ENCODE assay signal across 16 cellular contexts in the genomic region with DNA sequence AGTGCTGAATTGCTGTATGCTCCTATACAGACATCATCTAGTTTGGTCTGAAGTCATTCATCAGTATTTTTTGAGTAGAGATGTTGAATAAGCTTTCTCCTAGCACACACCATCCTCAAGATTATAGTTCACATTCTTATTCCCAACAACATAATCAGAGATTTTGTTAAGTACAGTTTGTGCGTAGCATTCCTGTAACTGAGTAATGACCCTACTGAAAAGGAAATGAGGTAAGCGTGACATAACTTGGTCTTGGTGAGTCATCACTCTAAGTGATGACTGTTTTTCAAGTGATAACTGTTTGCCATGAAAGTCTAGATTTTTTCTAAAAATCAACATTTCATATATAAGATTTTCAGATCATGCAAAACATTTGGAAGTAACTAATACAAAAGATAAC. TPM values are rescaled to one million over a fixed set of nuclear protein-coding genes. Genes with fewer than 3 reads are reported as not detected.
DNase-seq lines count a peak whose midpoint lies in the region; ATAC-seq, FAIRE-seq and TF ChIP-seq lines count a peak whose summit lies in the region.
"Had no signal": no experiment of that assay in that cellular context is flagged by ENCODE, and none has a peak within 500 bp of the region (broad histone marks: within the 10 kb centered on the region; RNA-seq: fewer than 3 reads in every experiment).

No MANE protein-coding gene starts in this region.

- H3K4me1 Mint-ChIP-seq in chondrocyte (ENCODE audit: low read depth): peaks cover 17% of the 10 kb centered on the region
- peaks cover 17% of the 10 kb centered on the region for H3K4me1 Mint-ChIP-seq in mesothelial cell of epicardium
- no peaks in the 10 kb centered on the region for H3K4me1 Mint-ChIP-seq in Calu3 (ENCODE audit: low read depth, unreplicated experiment)

- DNase-seq in AG20443 (ENCODE audit: low spot score) (peak; percentile 25), IMR-90 (peak; percentile 98), chondrocyte (ENCODE audit: low spot score) (no peak), mesothelial cell of epicardium (ENCODE audit: low spot score in 2 of 2, unreplicated experiment in 2 of 2) (no peak), gastrocnemius medialis (no peak), D721Med (ENCODE audit: insufficient read length, low spot score) (no peak), Calu3 (no peak)
- DNase-seq: activated naive CD8-positive, alpha-beta T cell treated with anti-CD3 and anti-CD28 coated beads for 36 hours; Caco-2; effector memory CD8-positive, alpha-beta T cell; spleen had no signal

- H2BK5ac ChIP-seq in IMR-90 (ENCODE audit: low read depth, low read length, poor library complexity, severe bottlenecking): peak overlapping the region; percentile 65

- no peak for FAIRE-seq in D721Med (lab: Jason Lieb, UNC)
- FAIRE-seq: GM12878 had no signal

- no peak overlapping the region for H2BK15ac ChIP-seq in IMR-90 (ENCODE audit: low read depth, low read length)

- H3K4me3 Mint-ChIP-seq in chondrocyte (ENCODE audit: unreplicated experiment): no peak overlapping the region
- H3K4me3 Mint-ChIP-seq in mesothelial cell of epicardium: no peak overlapping the region
- H3K4me3 Mint-ChIP-seq in Calu3 (ENCODE audit: low read depth, unreplicated experiment): no peak overlapping the region
- H3K4me3 Mint-ChIP-seq: activated naive CD8-positive, alpha-beta T cell treated with anti-CD3 and anti-CD28 coated beads for 36 hours; effector memory CD8-positive, alpha-beta T cell; T-helper 2 cell treated with Interferon-gamma antibody and Interleukin-4, amounts not matched to agents 5 μg/mL and 100 μg/mL, for 36 hours had no signal

- CTCF ChIA-PET in IMR-90 (lab: Yijun Ruan, JAX): no interaction called here
- CTCF ChIA-PET in Calu3 (lab: Charles Lee): no interaction called here

- H3K36me3 ChIP-seq in IMR-90 (ENCODE audit: control insufficient read depth, insufficient read depth, low read length) (no peaks in the 10 kb centered on the region), gastrocnemius medialis (no peaks in the 10 kb centered on the region)
- H3K36me3 ChIP-seq: spleen had no signal

- peak overlapping the region; percentile 2 for H3K27ac Mint-ChIP-seq in chondrocyte (ENCODE audit: unreplicated experiment)
- peak overlapping the region; percentile 55 for H3K27ac Mint-ChIP-seq in mesothelial cell of epicardium
- H3K27ac Mint-ChIP-seq in Calu3 (ENCODE audit: unreplicated experiment): no peak overlapping the region
- H3K27ac Mint-ChIP-seq: activated naive CD8-positive, alpha-beta T cell treated with anti-CD3 and anti-CD28 coated beads for 36 hours; effector memory CD8-positive, alpha-beta T cell; T-helper 2 cell treated with Interferon-gamma antibody and Interleukin-4, amounts not matched to agents 5 μg/mL and 100 μg/mL, for 36 hours had no signal

- H3K27me3 ChIP-seq in IMR-90 (ENCODE audit: control insufficient read depth, insufficient read depth, low read length) (no peaks in the 10 kb centered on the region), gastrocnemius medialis (no peaks in the 10 kb centered on the region)

- H3K9me3 ChIP-seq in IMR-90 (ENCODE audit: control insufficient read depth, insufficient read depth, low read length) (no peaks in the 10 kb centered on the region), gastrocnemius medialis (no peaks in the 10 kb centered on the region)
- H3K9me3 ChIP-seq: Caco-2 had no signal

- no peak overlapping the region for H2AFZ ChIP-seq in IMR-90 (replicated peaks; ENCODE audit: low read length, poor library complexity)

- no peak overlapping the region for H3K14ac ChIP-seq in IMR-90 (replicated peaks; ENCODE audit: low read depth, low read length)

- no peak overlapping the region for H3K4me3 ChIP-seq in IMR-90 (ENCODE audit: insufficient read depth, low read depth, low read length)
- H3K4me3 ChIP-seq in gastrocnemius medialis: no peak overlapping the region
- H3K4me3 ChIP-seq: GM12878, spleen had no signal

- H3K56ac ChIP-seq in IMR-90 (ENCODE audit: extremely low read depth, insufficient read depth, low read length): no peak overlapping the region

- BruUV-seq in IMR-90 (replicated peaks; lab: Mats Ljungman, UMichigan): no TSS peak
- BruUV-seq in Calu3 (replicated peaks; lab: Mats Ljungman, UMichigan): no TSS peak

- H3K9me1 ChIP-seq in IMR-90 (ENCODE audit: insufficient read depth, low read length): no peaks in the 10 kb centered on the region

- H4K8ac ChIP-seq in IMR-90 (ENCODE audit: low read depth in 2 of 2, low read length in 2 of 2): no peak overlapping the region

- H3K27me3 Mint-ChIP-seq in chondrocyte (ENCODE audit: low read depth) (no peaks in the 10 kb centered on the region), mesothelial cell of epicardium (ENCODE audit: low read depth) (no peaks in the 10 kb centered on the region), Calu3 (ENCODE audit: unreplicated experiment) (no peaks in the 10 kb centered on the region)

- no peak overlapping the region for H3K9ac ChIP-seq in IMR-90 (ENCODE audit: low read depth, low read length)

- TF ChIP-seq CTCF in IMR-90 (conservative IDR thresholded peaks at IDR 0.05; ENCODE audit: low read depth, low read length) (no peak), chondrocyte (IDR thresholded peaks at IDR 0.05) (no peak), mesothelial cell of epicardium (IDR thresholded peaks at IDR 0.05; ENCODE audit: unreplicated experiment) (no peak), gastrocnemius medialis (IDR thresholded peaks at IDR 0.05 in 4 of 5, conservative IDR thresholded peaks at IDR 0.05 in 1 of 5) (no peak), D721Med (IDR thresholded peaks at IDR 0.05; ENCODE audit: insufficient read depth, missing control alignments) (no peak), Calu3 (IDR thresholded peaks at IDR 0.05; ENCODE audit: unreplicated experiment) (no peak)

- no peaks in the 10 kb centered on the region for H3K79me1 ChIP-seq in IMR-90 (ENCODE audit: low read depth in 1 of 2, low read length in 2 of 2)

- no CpG with 5 or more reads among the region's 2 CpGs for WGBS in IMR-90 (ENCODE audit: extremely low coverage in 2 of 2, insufficient read length in 1 of 2), 2 experiments

- no peak overlapping the region for H2AK9ac ChIP-seq in IMR-90 (replicated peaks; ENCODE audit: low read depth, low read length, poor library complexity)

- H3K4me2 ChIP-seq in IMR-90 (ENCODE audit: low read depth, low read length): no peak overlapping the region

- no peaks in the 10 kb centered on the region for H3K36me3 Mint-ChIP-seq in chondrocyte (ENCODE audit: low read depth)
- H3K36me3 Mint-ChIP-seq in mesothelial cell of epicardium: no peaks in the 10 kb centered on the region
- no peaks in the 10 kb centered on the region for H3K36me3 Mint-ChIP-seq in Calu3 (ENCODE audit: insufficient read depth, unreplicated experiment)
- H3K36me3 Mint-ChIP-seq: activated naive CD8-positive, alpha-beta T cell treated with anti-CD3 and anti-CD28 coated beads for 36 hours had no signal

- dilution Hi-C loops in IMR-90 (cut with HindIII; ENCODE audit: low sequenced_read_pairs, unreplicated experiment): no loop called here

- H3K4me1 ChIP-seq in IMR-90 (ENCODE audit: control insufficient read depth, insufficient read depth, low read length): peaks cover 4% of the 10 kb centered on the region
- no peaks in the 10 kb centered on the region for H3K4me1 ChIP-seq in gastrocnemius medialis
- H3K4me1 ChIP-seq: Caco-2, spleen had no signal

- no peak overlapping the region for H3K23ac ChIP-seq in IMR-90 (ENCODE audit: low read depth, low read length)

- H3K9me3 Mint-ChIP-seq in chondrocyte (ENCODE audit: low read depth): peaks cover 2% of the 10 kb centered on the region
- peaks cover 2% of the 10 kb centered on the region for H3K9me3 Mint-ChIP-seq in mesothelial cell of epicardium
- no peaks in the 10 kb centered on the region for H3K9me3 Mint-ChIP-seq in Calu3 (ENCODE audit: low read depth, unreplicated experiment)
- H3K9me3 Mint-ChIP-seq: activated naive CD8-positive, alpha-beta T cell treated with anti-CD3 and anti-CD28 coated beads for 36 hours; effector memory CD8-positive, alpha-beta T cell; T-helper 2 cell treated with Interferon-gamma antibody and Interleukin-4, amounts not matched to agents 5 μg/mL and 100 μg/mL, for 36 hours had no signal

- H3K4ac ChIP-seq in IMR-90 (ENCODE audit: low read depth, low read length): no peak overlapping the region

- POLR2A ChIA-PET in IMR-90 (lab: Charles Lee; ENCODE audit: unreplicated experiment): no interaction called here

- H4K20me1 ChIP-seq in IMR-90 (ENCODE audit: insufficient read depth, low read length): no peaks in the 10 kb centered on the region

- ATAC-seq in IMR-90 (ENCODE audit: low read depth) (peak; percentile 87), GM19455 (IDR thresholded peaks at IDR 0.05; ENCODE audit: unreplicated experiment) (no peak), gastrocnemius medialis (no peak)
- ATAC-seq: effector memory CD8-positive, alpha-beta T cell; GM12878 had no signal

- no peak overlapping the region for H2BK20ac ChIP-seq in IMR-90 (ENCODE audit: low read depth, low read length)

- H3K27ac ChIP-seq in IMR-90 (ENCODE audit: insufficient read depth, low read length) (no peak overlapping the region), gastrocnemius medialis (no peak overlapping the region)
- H3K27ac ChIP-seq: spleen had no signal

- no peak overlapping the region for H4K91ac ChIP-seq in IMR-90 (ENCODE audit: insufficient read depth, low read depth, low read length)

- TF ChIP-seq POLR2A in IMR-90 (IDR thresholded peaks at IDR 0.05; ENCODE audit: low read depth, low read length) (no peak), gastrocnemius medialis (IDR thresholded peaks at IDR 0.05) (no peak)

- H2AK5ac ChIP-seq in IMR-90 (ENCODE audit: low read depth, low read length): no peak overlapping the region

- no peak for TF ChIP-seq RAD21 in IMR-90 (IDR thresholded peaks at IDR 0.05; ENCODE audit: low read length)

- in situ Hi-C loops in IMR-90 (cut with MboI; ENCODE audit: low sequenced_read_pairs) (no loop called here), gastrocnemius medialis (cut with MboI; ENCODE audit: low sequenced_read_pairs in 4 of 4) (no loop called here)

- intact Hi-C loops in IMR-90 (cut with micrococcal nuclease) (no loop called here), gastrocnemius medialis (cut with DNase I; ENCODE audit: low total_unique reads) (no loop called here), Calu3 (cut with micrococcal nuclease; ENCODE audit: unreplicated experiment) (no loop called here)

- H2BK120ac ChIP-seq in IMR-90 (ENCODE audit: low read depth, low read length): no peak overlapping the region

- H3K18ac ChIP-seq in IMR-90 (ENCODE audit: low read depth, low read length): no peak overlapping the region; the same call in 1 of the 2 replicates

- H4K5ac ChIP-seq in IMR-90 (ENCODE audit: low read depth, low read length): no peak overlapping the region

TF ChIP-seq in IMR-90, 13 proteins besides CTCF, POLR2A, EP300 and RAD21 (continues in another document):
- peak; percentile 77; the same call in 1 of the 2 replicates for TF ChIP-seq BHLHE40 (IDR thresholded peaks at IDR 0.05; ENCODE audit: low read depth, low read length)
- peak; percentile 98 for TF ChIP-seq FOS (IDR thresholded peaks at IDR 0.05; ENCODE audit: low read depth, low read length)

RNA-seq across cellular contexts. Expression of gene FAM216B, which starts 18.5 kb away (rescaled TPM):
- total RNA-seq in IMR-90 (2012; rRNA removed) (not detected in 2 replicates), chondrocyte (not detected in 3 replicates), mesothelial cell of epicardium (not detected in 3 replicates), gastrocnemius medialis (not detected), Calu3 (2022) (not detected in 2 replicates)
- not detected in 2 replicates for polyA plus RNA-seq in IMR-90 (2012; rRNA removed)
- not detected in 2 replicates for polyA plus RNA-seq in IMR-90 (2012; cell fraction: cytosol; rRNA removed)
- polyA plus RNA-seq in IMR-90 (2012; cell fraction: nucleus; rRNA removed; ENCODE audit: low replicate concordance): not detected in 2 replicates
- total RNA-seq: activated CD8-positive, alpha-beta memory T cell treated with anti-CD3 and anti-CD28 coated beads for 36 hours; activated naive CD8-positive, alpha-beta T cell treated with anti-CD3 and anti-CD28 coated beads for 36 hours; Caco-2; GM12878; OCI-LY7; spleen had no signal
- polyA plus RNA-seq: GM12878 had no signal

Comparison
In these comparisons a context has a peak if more than half of its experiments do, and no peak if none do; other contexts are left out.
1. DNase-seq: peak in AG20443 (single experiment) and IMR-90 (single experiment); none in chondrocyte (single experiment), mesothelial cell of epicardium (0 of 2), gastrocnemius medialis (0 of 2), D721Med (single experiment) and Calu3 (single experiment).